22 cellular contexts compared by ENCODE assay signal in genomic region chr7:26144681-26145080, GRCh38. TPM values are rescaled to one million over a fixed set of nuclear protein-coding genes. Genes with fewer than 3 reads are reported as not detected.
DNase-seq lines count a peak whose midpoint lies in the region; ATAC-seq, FAIRE-seq and TF ChIP-seq lines count a peak whose summit lies in the region.
"Had no signal": no experiment of that assay in that cellular context is flagged by ENCODE, and none has a peak within 500 bp of the region (broad histone marks: within the 10 kb centered on the region; RNA-seq: fewer than 3 reads in every experiment).

No MANE protein-coding gene starts in this region.

- no peak for FAIRE-seq in A549 (lab: Jason Lieb, UNC)
- FAIRE-seq: A204.1, D721Med, GM12892, H1 had no signal

- peaks cover 13% of the 10 kb centered on the region for H3K27me3 Mint-ChIP-seq in nephron progenitor cell (ENCODE audit: low read depth, poor library complexity)
- H3K27me3 Mint-ChIP-seq: CD4-positive, alpha-beta T cell had no signal

- H3K36me3 Mint-ChIP-seq in nephron progenitor cell (ENCODE audit: low read depth) = no peaks in the 10 kb centered on the region
- H3K36me3 Mint-ChIP-seq: CD14-positive monocyte; CD8-positive, alpha-beta memory T cell had no signal

- TF ChIP-seq RAD21 in SK-N-SH (IDR thresholded peaks at IDR 0.05; ENCODE audit: low read length) = no peak
- TF ChIP-seq RAD21 in A549 (conservative IDR thresholded peaks at IDR 0.05 in 1 of 2, IDR thresholded peaks at IDR 0.05 in 1 of 2) = no peak

- TF ChIP-seq POLR2A in A549 (IDR thresholded peaks at IDR 0.05; ENCODE audit: low read length) (no peak), right lobe of liver (IDR thresholded peaks at IDR 0.05) (no peak)

- WGBS in SK-N-SH (ENCODE audit: low lambda C conversion rate) = 74% methylated on average over 3 of the region's 3 CpGs
- 84% methylated on average over 3 of the region's 3 CpGs for WGBS in A549 (ENCODE audit: missing lambda C conversion rate)
- 57 to 61% methylated on average over 3 of the region's 3 CpGs for WGBS in GM23248 (ENCODE audit: low coverage in 1 of 2, low lambda C conversion rate in 2 of 2, missing lambda C conversion rate in 2 of 2), 2 experiments
- WGBS in right lobe of liver (ENCODE audit: insufficient coverage, low coverage, low lambda C conversion rate, missing lambda C conversion rate) = 73% methylated on average over 3 of the region's 3 CpGs

- no peaks in the 10 kb centered on the region for H3K4me1 Mint-ChIP-seq in nephron progenitor cell
- H3K4me1 Mint-ChIP-seq: B cell; CD8-positive, alpha-beta memory T cell had no signal

- no peak overlapping the region for H3K27ac Mint-ChIP-seq in nephron progenitor cell
- H3K27ac Mint-ChIP-seq: B cell; CD4-positive, alpha-beta T cell had no signal

- CTCF ChIA-PET in SK-N-SH (lab: Yijun Ruan, JAX) = interaction anchor here (1.2 to 1.8 kb wide), 4 partner anchors 16 to 523 kb away, joined by 3 to 7 read pairs (median 4); no protein-coding TSS in a partner anchor
- CTCF ChIA-PET in A549 (lab: Yijun Ruan, JAX) = interaction anchor here (0.6 to 1.7 kb wide), 5 partner anchors 11 to 622 kb away, joined by 3 to 6 read pairs (median 3); no protein-coding TSS in a partner anchor

- no peaks in the 10 kb centered on the region for H3K27me3 ChIP-seq in SK-N-SH (ENCODE audit: insufficient read depth)
- H3K27me3 ChIP-seq in GM23248 (replicated peaks; ENCODE audit: insufficient read depth) = peaks cover 4% of the 10 kb centered on the region; the same call in 1 of the 2 replicates
- no peaks in the 10 kb centered on the region for H3K27me3 ChIP-seq in adipocyte (replicated peaks; ENCODE audit: control insufficient read depth, insufficient read depth, low read length)
- H3K27me3 ChIP-seq in right lobe of liver = no peaks in the 10 kb centered on the region
- H3K27me3 ChIP-seq: BLaER1 had no signal

- H3K4me3 Mint-ChIP-seq in nephron progenitor cell = no peak overlapping the region
- H3K4me3 Mint-ChIP-seq: B cell; CD14-positive monocyte; CD4-positive, alpha-beta T cell; CD8-positive, alpha-beta memory T cell had no signal

- H4K20me1 ChIP-seq in SK-N-SH (ENCODE audit: insufficient read depth) (no peaks in the 10 kb centered on the region), GM23248 (ENCODE audit: insufficient read depth) (no peaks in the 10 kb centered on the region)
- H4K20me1 ChIP-seq: BLaER1 had no signal

- H3K36me3 ChIP-seq in SK-N-SH (replicated peaks in 1 of 2; ENCODE audit: control insufficient read depth in 1 of 2, insufficient read depth in 2 of 2, low read length in 1 of 2) (no peaks in the 10 kb centered on the region), GM23248 (ENCODE audit: low read depth) (no peaks in the 10 kb centered on the region), adipocyte (ENCODE audit: control insufficient read depth, insufficient read depth, low read length, severe bottlenecking) (no peaks in the 10 kb centered on the region), right lobe of liver (no peaks in the 10 kb centered on the region)
- H3K36me3 ChIP-seq: BLaER1 had no signal

- TF ChIP-seq EP300 in SK-N-SH (IDR thresholded peaks at IDR 0.05; ENCODE audit: borderline replicate concordance in 1 of 2, low read depth in 1 of 2, low read length in 1 of 2) (no peak), A549 (IDR thresholded peaks at IDR 0.05) (no peak)

- no peaks in the 10 kb centered on the region for H3F3A ChIP-seq in SK-N-SH (replicated peaks; ENCODE audit: insufficient read depth)
- no peaks in the 10 kb centered on the region for H3F3A ChIP-seq in GM23248 (ENCODE audit: insufficient read depth)

- H3K9ac ChIP-seq in SK-N-SH (no peak overlapping the region), GM23248 (no peak overlapping the region), adipocyte (ENCODE audit: low read length) (no peak overlapping the region)
- H3K9ac ChIP-seq: BLaER1 had no signal

- no peak for ATAC-seq in SK-N-SH treated with all-trans-retinoic acid at 6 μM for 48 hours
- no peak for ATAC-seq in A549
- no peak for ATAC-seq in right lobe of liver

- H3K9me3 ChIP-seq in SK-N-SH (no peaks in the 10 kb centered on the region), A549 (no peaks in the 10 kb centered on the region), GM23248 (ENCODE audit: low read depth) (no peaks in the 10 kb centered on the region), adipocyte (ENCODE audit: control insufficient read depth, low read length) (no peaks in the 10 kb centered on the region), right lobe of liver (no peaks in the 10 kb centered on the region)

- H3K79me2 ChIP-seq in SK-N-SH (ENCODE audit: insufficient read depth) (no peaks in the 10 kb centered on the region), GM23248 (ENCODE audit: insufficient read depth) (no peaks in the 10 kb centered on the region)

- H3K27ac ChIP-seq in SK-N-SH (ENCODE audit: low read depth in 2 of 2, low read length in 1 of 2) = no peak overlapping the region
- H3K27ac ChIP-seq in A549 = no peak overlapping the region
- no peak overlapping the region for H3K27ac ChIP-seq in GM23248
- H3K27ac ChIP-seq in right lobe of liver = no peak overlapping the region
- H3K27ac ChIP-seq: 22Rv1, BLaER1 had no signal

- no peaks in the 10 kb centered on the region; a peak in 1 of 4 replicates for H3K4me1 ChIP-seq in SK-N-SH (ENCODE audit: control insufficient read depth in 1 of 2, insufficient read depth in 2 of 2, low read depth in 1 of 2, low read length in 1 of 2)
- H3K4me1 ChIP-seq in A549 = peaks cover 19% of the 10 kb centered on the region
- no peaks in the 10 kb centered on the region for H3K4me1 ChIP-seq in GM23248 (ENCODE audit: insufficient read depth)
- H3K4me1 ChIP-seq in adipocyte (ENCODE audit: control insufficient read depth, insufficient read depth, low read length) = peaks cover 26% of the 10 kb centered on the region
- no peaks in the 10 kb centered on the region for H3K4me1 ChIP-seq in right lobe of liver
- H3K4me1 ChIP-seq: BLaER1 had no signal

- peaks cover 23% of the 10 kb centered on the region for H3K9me3 Mint-ChIP-seq in nephron progenitor cell
- H3K9me3 Mint-ChIP-seq: CD4-positive, alpha-beta T cell had no signal

- H3K4me2 ChIP-seq in SK-N-SH = no peak overlapping the region
- 0 out of 3 replicates have a peak overlapping the region, but pooled peaks have one; percentile 52 for H3K4me2 ChIP-seq in A549
- H3K4me2 ChIP-seq in GM23248 (ENCODE audit: unreplicated experiment) = no peak overlapping the region
- H3K4me2 ChIP-seq: BLaER1 had no signal

- H3K4me3 ChIP-seq in SK-N-SH (ENCODE audit: low read depth in 2 of 2, low read length in 1 of 2) (no peak overlapping the region), A549 (no peak overlapping the region), GM23248 (no peak overlapping the region), adipocyte (ENCODE audit: low read length) (no peak overlapping the region), right lobe of liver (no peak overlapping the region)
- H3K4me3 ChIP-seq: BLaER1 had no signal

- in situ Hi-C loops in GM23248 (cut with MboI) = no loop called here

- H3K9me2 ChIP-seq in SK-N-SH (no peaks in the 10 kb centered on the region), GM23248 (ENCODE audit: insufficient read depth) (no peaks in the 10 kb centered on the region)

- TF ChIP-seq CTCF in SK-N-SH (IDR thresholded peaks at IDR 0.05) (no peak), A549 (IDR thresholded peaks at IDR 0.05) (no peak), right lobe of liver (IDR thresholded peaks at IDR 0.05) (no peak), nephron progenitor cell (IDR thresholded peaks at IDR 0.05) (no peak)

- POLR2A ChIA-PET in SK-N-SH (lab: Yijun Ruan, JAX) = no interaction called here
- POLR2A ChIA-PET in A549 (lab: Yijun Ruan, JAX) = interaction anchor here (1.3 kb wide), 1 partner anchor 55 kb away, joined by 4 read pairs; the partner anchor contains the start of gene HNRNPA2B1

- intact Hi-C loops in right lobe of liver (cut with DNase I) = no loop called here

- no peak overlapping the region for H2AFZ ChIP-seq in SK-N-SH (ENCODE audit: low read depth)
- no peak overlapping the region for H2AFZ ChIP-seq in GM23248

- DNase-seq in SK-N-SH = no peak
- no peak for DNase-seq in A549 (ENCODE audit: low read depth in 1 of 2, low spot score in 1 of 2)
- peak; percentile 13 for DNase-seq in GM23248
- peak; percentile 22 for DNase-seq in adipocyte (ENCODE audit: low read depth)
- no peak for DNase-seq in right lobe of liver
- no peak for DNase-seq in DMS79 treated with DMSO at 0.1 percent for 48 hours (lab: John Stamatoyannopoulos, UW)
- no peak for DNase-seq in nephron progenitor cell
- DNase-seq: CD4-positive, alpha-beta T cell; CD8-positive, alpha-beta memory T cell; DMS 273 treated with DMSO at 0.1 percent for 48 hours; DMS79; H7; HCEC 1CT had no signal

RNA-seq across cellular contexts. Expression of gene NFE2L3, which starts 7.3 kb away (rescaled TPM):
- 36.1 and 50.8 TPM in 2 replicates for polyA plus RNA-seq in SK-N-SH (2012; rRNA removed)
- 50.3 and 55.0 TPM in 2 replicates for polyA plus RNA-seq in SK-N-SH (2012; cell fraction: cytosol; rRNA removed)
- polyA plus RNA-seq in SK-N-SH (2012; cell fraction: nucleus; rRNA removed) = 20.3 and 41.3 TPM in 2 replicates
- 9.6 and 11.4 TPM in 2 replicates for polyA plus RNA-seq in A549 (2011; rRNA removed)
- polyA plus RNA-seq in A549 (2012; cell fraction: cytosol; rRNA removed) = 3.8 and 4.8 TPM in 2 replicates
- 6.3 and 8.0 TPM in 2 replicates for polyA plus RNA-seq in A549 (2012; cell fraction: nucleus; rRNA removed)
- polyA plus RNA-seq in A549 (2017; fragmentation: RNase III; extraction: RNeasy Plus Mini Kit Qiagen cat#74134 plus additional on column Dnase treatment) = 4.9 to 10.0 TPM (median 6.7 TPM) in 3 replicates
- 3.1 and 3.4 TPM in 2 replicates for polyA minus RNA-seq in A549 (2011; rRNA and poly(A)+ RNA removed)
- 0.76 and 1.4 TPM in 2 replicates for total RNA-seq in GM23248 (2014; rRNA removed; shearing (Covaris generic))
- polyA plus RNA-seq in GM23248 (2016; fragmentation: Nextera tagmentation; extraction: Ambion mirVana) = 0.41 and 0.70 TPM in 2 replicates
- total RNA-seq in right lobe of liver = 1 to 10 TPM in 2 of 6 experiments, under 1 TPM in 4; 0.13 to 2.0 (median 0.54) TPM

RNA-seq across cellular contexts. Expression of gene HNRNPA2B1, which starts 55.9 kb away (rescaled TPM):
- polyA plus RNA-seq in SK-N-SH (2012; rRNA removed) (459 and 483 TPM in 2 replicates), A549 (2011; rRNA removed) (595 and 1,070 TPM in 2 replicates), A549 (2017; fragmentation: RNase III; extraction: RNeasy Plus Mini Kit Qiagen cat#74134 plus additional on column Dnase treatment) (2,246 to 2,255 TPM (median 2,251 TPM) in 3 replicates), GM23248 (2016; fragmentation: Nextera tagmentation; extraction: Ambion mirVana) (493 and 529 TPM in 2 replicates)
- 594 and 844 TPM in 2 replicates for polyA plus RNA-seq in SK-N-SH (2012; cell fraction: cytosol; rRNA removed)
- polyA plus RNA-seq in SK-N-SH (2012; cell fraction: nucleus; rRNA removed) = 318 and 483 TPM in 2 replicates
- 507 and 660 TPM in 2 replicates for polyA plus RNA-seq in A549 (2012; cell fraction: cytosol; rRNA removed)
- polyA plus RNA-seq in A549 (2012; cell fraction: nucleus; rRNA removed) = 180 and 246 TPM in 2 replicates
- polyA minus RNA-seq in A549 (2011; rRNA and poly(A)+ RNA removed) = 124 and 138 TPM in 2 replicates
- 125 and 134 TPM in 2 replicates for total RNA-seq in GM23248 (2014; rRNA removed; shearing (Covaris generic))
- 100 to 1,000 TPM in 4 of 6 experiments, 10 to 100 TPM in 2; 93.5 to 252 (median 165) TPM for total RNA-seq in right lobe of liver

RNA-seq across cellular contexts. Expression of gene CBX3, which starts 56.9 kb away (rescaled TPM):
- polyA plus RNA-seq in SK-N-SH (2012; rRNA removed) (97.0 and 119 TPM in 2 replicates), A549 (2011; rRNA removed) (177 and 275 TPM in 2 replicates), A549 (2017; fragmentation: RNase III; extraction: RNeasy Plus Mini Kit Qiagen cat#74134 plus additional on column Dnase treatment) (286 to 298 TPM (median 288 TPM) in 3 replicates), GM23248 (2016; fragmentation: Nextera tagmentation; extraction: Ambion mirVana) (71.1 and 73.3 TPM in 2 replicates)
- 154 and 237 TPM in 2 replicates for polyA plus RNA-seq in SK-N-SH (2012; cell fraction: cytosol; rRNA removed)
- polyA plus RNA-seq in SK-N-SH (2012; cell fraction: nucleus; rRNA removed) = 109 and 121 TPM in 2 replicates
- 82.7 and 88.6 TPM in 2 replicates for polyA plus RNA-seq in A549 (2012; cell fraction: cytosol; rRNA removed)
- polyA plus RNA-seq in A549 (2012; cell fraction: nucleus; rRNA removed) = 58.0 and 66.0 TPM in 2 replicates
- 19.6 and 28.2 TPM in 2 replicates for polyA minus RNA-seq in A549 (2011; rRNA and poly(A)+ RNA removed)
- 109 and 122 TPM in 2 replicates for total RNA-seq in GM23248 (2014; rRNA removed; shearing (Covaris generic))
- total RNA-seq in right lobe of liver = 10 to 100 TPM; 26.4 to 42.1 (median 40.5) TPM

Comparison
In these comparisons a context has a peak if more than half of its experiments do, and no peak if none do; other contexts are left out.
1. DNase-seq: peak in GM23248 (single experiment) and adipocyte (single experiment); none in SK-N-SH (single experiment), A549 (0 of 2), right lobe of liver (0 of 3), DMS79 treated with DMSO at 0.1 percent for 48 hours (single experiment) and nephron progenitor cell (single experiment).